Comparison of ENCODE assay signal across 1 cellular context in genomic region chr16:740764-741505, GRCh38.
TF ChIP-seq lines count a peak whose summit lies in the region.

Gene CIAO3, minus strand, starts transcription at chr16:740997. Its CDS starts 12 bp downstream, at chr16:740985.

TF ChIP-seq in K562, 482 proteins besides CTCF, POLR2A, EP300 and RAD21 (continued from another document and continues in another):
- peak; percentile 69; the same call in 1 of the 2 replicates for TF ChIP-seq ZBTB2 (IDR thresholded peaks at IDR 0.05)
- TF ChIP-seq TEAD4 (IDR thresholded peaks at IDR 0.05; ENCODE audit: low read length) = no peak
- no peak for TF ChIP-seq TEAD4 (CRISPR knock-in tag; IDR thresholded peaks at IDR 0.05; ENCODE audit: borderline replicate concordance)
- 0 out of 2 replicates have a peak, but pooled peaks have one; percentile 41 for TF ChIP-seq RREB1 (CRISPR knock-in tag; IDR thresholded peaks at IDR 0.05)
- TF ChIP-seq SMARCE1 (IDR thresholded peaks at IDR 0.05) = no peak
- no peak for TF ChIP-seq HINFP (tag; conservative IDR thresholded peaks at IDR 0.05; ENCODE audit: low read depth)
- TF ChIP-seq CHCHD3 (CRISPR knock-in tag; IDR thresholded peaks at IDR 0.05) = no peak
- no peak for TF ChIP-seq SRSF3 (IDR thresholded peaks at IDR 0.05; ENCODE audit: insufficient read depth, low read length)
- no peak for TF ChIP-seq BCL6 (CRISPR knock-in tag; IDR thresholded peaks at IDR 0.05)
- TF ChIP-seq PTTG1 (tag; IDR thresholded peaks at IDR 0.05; ENCODE audit: low read depth) = no peak
- TF ChIP-seq ZSCAN29 (IDR thresholded peaks at IDR 0.05) = peak; percentile 48; the same call in 1 of the 2 replicates
- TF ChIP-seq POLR2B (IDR thresholded peaks at IDR 0.05; ENCODE audit: low read depth, partially characterized antibody) = no peak
- no peak for TF ChIP-seq NCOA4 (IDR thresholded peaks at IDR 0.05; ENCODE audit: partially characterized antibody)
- peak; percentile 64 for TF ChIP-seq SETDB1 (IDR thresholded peaks at IDR 0.05; ENCODE audit: low read length)
- peak; percentile 90 for TF ChIP-seq JUN (IDR thresholded peaks at IDR 0.05; ENCODE audit: borderline replicate concordance, low read depth, low read length)
- TF ChIP-seq JUN (CRISPR knock-in tag; IDR thresholded peaks at IDR 0.05; ENCODE audit: borderline replicate concordance) = peak; percentile 95; the same call in 1 of the 2 replicates
- peak; percentile 83 for TF ChIP-seq MYC (IDR thresholded peaks at IDR 0.05; ENCODE audit: low read depth, low read length)
- no peak; the same call in 1 of the 2 replicates for TF ChIP-seq MYC (CRISPR knock-in tag; IDR thresholded peaks at IDR 0.05; ENCODE audit: borderline replicate concordance, low read depth)
- no peak for TF ChIP-seq ZNF134 (CRISPR knock-in tag; conservative IDR thresholded peaks at IDR 0.05)
- peak; percentile 91 for TF ChIP-seq ATF3 (IDR thresholded peaks at IDR 0.05)
- TF ChIP-seq ATF3 (CRISPR knock-in tag; conservative IDR thresholded peaks at IDR 0.05) = peak; percentile 81; the same call in 1 of the 2 replicates
- TF ChIP-seq SMARCA5 (IDR thresholded peaks at IDR 0.05) = no peak
- peak; percentile 94 for TF ChIP-seq GATAD2B (IDR thresholded peaks at IDR 0.05; ENCODE audit: borderline replicate concordance)
- no peak for TF ChIP-seq RAD51 (IDR thresholded peaks at IDR 0.05; ENCODE audit: borderline replicate concordance, low read depth)
- no peak for TF ChIP-seq CHD7 (IDR thresholded peaks at IDR 0.05; ENCODE audit: low read depth, low read length)
- TF ChIP-seq IRF2 (CRISPR knock-in tag; IDR thresholded peaks at IDR 0.05) = no peak
- TF ChIP-seq ZBTB5 (IDR thresholded peaks at IDR 0.05) = no peak
- no peak for TF ChIP-seq ZNF766 (CRISPR knock-in tag; conservative IDR thresholded peaks at IDR 0.05)
- peak; percentile 63 for TF ChIP-seq USF1 (CRISPR knock-in tag; IDR thresholded peaks at IDR 0.05)
- no peak for TF ChIP-seq BDP1 (IDR thresholded peaks at IDR 0.05; ENCODE audit: insufficient read depth, insufficient read length)
- no peak for TF ChIP-seq ZNF707 (CRISPR knock-in tag; conservative IDR thresholded peaks at IDR 0.05)
- TF ChIP-seq ZNF140 (CRISPR knock-in tag; IDR thresholded peaks at IDR 0.05) = no peak
- peak; percentile 12; the same call in 1 of the 2 replicates for TF ChIP-seq ZNF24 (IDR thresholded peaks at IDR 0.05)
- no peak for TF ChIP-seq MCM5 (IDR thresholded peaks at IDR 0.05; ENCODE audit: low read depth)
- no peak for TF ChIP-seq ZNF699 (CRISPR knock-in tag; IDR thresholded peaks at IDR 0.05; ENCODE audit: insufficient replicate concordance)
- no peak for TF ChIP-seq MAFG (tag; conservative IDR thresholded peaks at IDR 0.05)
- no peak for TF ChIP-seq SIRT6 (IDR thresholded peaks at IDR 0.05; ENCODE audit: low read depth, low read length)
- TF ChIP-seq EHMT2 (IDR thresholded peaks at IDR 0.05) = no peak
- no peak for TF ChIP-seq ZNF561 (CRISPR knock-in tag; conservative IDR thresholded peaks at IDR 0.05)
- no peak for TF ChIP-seq ZNF77 (CRISPR knock-in tag; IDR thresholded peaks at IDR 0.05)
